In the genomic region with DNA sequence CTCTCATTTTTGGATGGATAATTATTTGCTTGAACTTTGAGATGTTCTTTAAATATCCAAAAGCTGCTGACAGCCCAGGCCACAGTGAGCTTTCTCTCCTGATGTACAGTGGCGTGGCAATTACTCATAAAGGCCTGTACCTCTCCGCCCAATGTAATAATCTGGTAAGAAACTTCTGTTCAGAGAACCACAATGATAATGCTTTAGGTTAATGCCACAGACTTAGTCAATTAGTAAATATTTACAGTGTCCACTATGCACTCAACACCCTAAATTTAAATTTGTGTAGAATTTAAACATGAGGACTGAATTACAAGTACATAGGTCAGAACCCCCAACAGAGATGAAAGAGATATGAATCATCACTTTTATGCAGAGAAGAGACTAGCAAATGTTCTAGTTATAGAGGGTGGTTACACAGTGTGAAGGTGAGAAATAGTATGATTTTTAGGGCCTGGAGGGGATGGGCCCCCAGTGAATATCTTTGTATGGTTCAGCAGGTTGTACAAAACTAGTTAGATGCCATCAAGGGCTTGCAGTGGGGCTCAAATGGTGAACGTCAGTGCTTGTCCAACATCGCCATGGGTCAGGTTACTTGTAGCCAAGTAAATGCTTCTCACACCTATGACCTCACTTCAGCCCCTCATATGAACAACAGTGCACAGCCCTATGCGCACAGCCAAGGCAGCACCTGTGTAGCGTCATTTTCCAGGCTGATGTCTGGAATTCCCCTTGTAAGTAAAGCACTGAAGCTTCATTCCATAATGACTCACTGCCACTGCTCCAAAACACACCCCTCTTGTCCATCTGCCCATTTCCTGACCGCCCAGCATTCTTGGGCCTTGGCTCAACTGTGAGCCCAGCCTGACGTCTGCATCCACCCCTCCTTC, we compare ENCODE assay signal across 8 cellular contexts.
DNase-seq lines count a peak whose midpoint lies in the region; ATAC-seq and TF ChIP-seq lines count a peak whose summit lies in the region.

No MANE protein-coding gene starts in this region.

- DNase-seq in EH (ENCODE audit: low read depth) (peak; percentile 97), SHP77 treated with DMSO at 0.1 percent for 48 hours (lab: John Stamatoyannopoulos, UW) (peak; percentile 19), fibroblast of the conjunctiva (ENCODE audit: low read depth) (peak; percentile 87), retinal pigment epithelial cell (ENCODE audit: low read depth) (peak; percentile 97), MM.1S (no peak), NCI-H1694 treated with DMSO at 0.1 percent for 48 hours (lab: John Stamatoyannopoulos, UW) (no peak)

- ATAC-seq in HG03039 (IDR thresholded peaks at IDR 0.05; ENCODE audit: unreplicated experiment) (no peak), HG03457 (IDR thresholded peaks at IDR 0.05; ENCODE audit: unreplicated experiment) (no peak)

- no peak overlapping the region for H3K27ac ChIP-seq in MM.1S (ENCODE audit: low read length)

- no peaks in the 10 kb centered on the region for H4K20me1 ChIP-seq in MM.1S (ENCODE audit: insufficient read depth, low read length)

- H3K9me2 ChIP-seq in MM.1S (replicated peaks; ENCODE audit: insufficient read depth, low read length) = no peaks in the 10 kb centered on the region

- no peaks in the 10 kb centered on the region for H3K9me3 ChIP-seq in MM.1S (replicated peaks; ENCODE audit: insufficient read depth, low read length)

- H3K4me1 ChIP-seq in MM.1S (ENCODE audit: low read length) = peaks cover 50% of the 10 kb centered on the region

- H3K4me3 ChIP-seq in retinal pigment epithelial cell (ENCODE audit: low read length) (no peak overlapping the region), MM.1S (ENCODE audit: low read length) (no peak overlapping the region)

- H3K79me2 ChIP-seq in MM.1S (ENCODE audit: low read length) = peaks cover 87% of the 10 kb centered on the region

- H3K9ac ChIP-seq in MM.1S (ENCODE audit: low read length) = no peak overlapping the region

- H3K27me3 ChIP-seq in MM.1S (replicated peaks; ENCODE audit: insufficient read depth, low read length) = no peaks in the 10 kb centered on the region

- H3F3A ChIP-seq in MM.1S (ENCODE audit: insufficient read depth, low read length) = peaks cover 29% of the 10 kb centered on the region

- no peak overlapping the region for H2AFZ ChIP-seq in MM.1S (ENCODE audit: low read length)

- peaks cover under 1% of the 10 kb centered on the region; the same call in 1 of the 2 replicates for H3K36me3 ChIP-seq in MM.1S (replicated peaks; ENCODE audit: insufficient read depth, low read length)

- no peak overlapping the region for H3K4me2 ChIP-seq in MM.1S (ENCODE audit: low read depth, low read length)

- TF ChIP-seq CTCF in retinal pigment epithelial cell (conservative IDR thresholded peaks at IDR 0.05; ENCODE audit: low read depth, low read length) (no peak), MM.1S (IDR thresholded peaks at IDR 0.05; ENCODE audit: low read length) (no peak)

Comparison
In these comparisons a context has a peak if more than half of its experiments do, and no peak if none do; other contexts are left out.
1. DNase-seq: peak in EH (single experiment), SHP77 treated with DMSO at 0.1 percent for 48 hours (single experiment), fibroblast of the conjunctiva (single experiment) and retinal pigment epithelial cell (single experiment); none in MM.1S (single experiment) and NCI-H1694 treated with DMSO at 0.1 percent for 48 hours (single experiment).